ENCODE assay signal across 1 cellular context in the genomic region with DNA sequence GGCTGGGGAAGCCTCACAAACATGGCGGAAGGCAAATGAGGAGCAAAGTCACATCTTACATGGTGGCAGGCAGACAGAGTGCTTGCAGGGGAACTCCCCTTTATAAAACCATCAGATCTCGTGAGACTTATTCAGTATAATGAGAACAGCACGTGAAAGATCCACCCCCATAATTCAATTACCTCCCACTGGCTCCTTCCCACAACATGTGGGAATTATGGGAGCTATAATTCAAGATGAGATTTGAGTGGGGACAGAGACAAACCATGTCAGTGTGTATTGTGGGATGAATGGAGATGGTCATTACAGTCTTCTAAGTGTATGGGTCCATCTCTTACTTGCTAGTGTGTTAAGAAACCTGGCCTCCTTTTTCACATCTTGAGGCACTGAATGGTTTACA.
TF ChIP-seq lines count a peak whose summit lies in the region.

No MANE protein-coding gene starts in this region.

TF ChIP-seq in HEK293, 187 proteins besides CTCF, POLR2A, EP300 and RAD21 (continued from another document):
- TF ChIP-seq ZNF398 (tag by site-specific recombination; IDR thresholded peaks at IDR 0.05) (no peak), ZSCAN16 (tag by site-specific recombination; IDR thresholded peaks at IDR 0.05) (no peak), ZNF654 (tag by site-specific recombination; IDR thresholded peaks at IDR 0.05; ENCODE audit: low read depth) (no peak), ZNF223 (tag by site-specific recombination; IDR thresholded peaks at IDR 0.05) (no peak), EGR2 (tag by site-specific recombination; IDR thresholded peaks at IDR 0.05; ENCODE audit: low read depth) (peak; percentile 62), ZNF623 (tag by site-specific recombination; IDR thresholded peaks at IDR 0.05) (no peak), SETDB1 (IDR thresholded peaks at IDR 0.05; ENCODE audit: insufficient read length, low read length) (no peak)
- TF ChIP-seq, protein P1, sequence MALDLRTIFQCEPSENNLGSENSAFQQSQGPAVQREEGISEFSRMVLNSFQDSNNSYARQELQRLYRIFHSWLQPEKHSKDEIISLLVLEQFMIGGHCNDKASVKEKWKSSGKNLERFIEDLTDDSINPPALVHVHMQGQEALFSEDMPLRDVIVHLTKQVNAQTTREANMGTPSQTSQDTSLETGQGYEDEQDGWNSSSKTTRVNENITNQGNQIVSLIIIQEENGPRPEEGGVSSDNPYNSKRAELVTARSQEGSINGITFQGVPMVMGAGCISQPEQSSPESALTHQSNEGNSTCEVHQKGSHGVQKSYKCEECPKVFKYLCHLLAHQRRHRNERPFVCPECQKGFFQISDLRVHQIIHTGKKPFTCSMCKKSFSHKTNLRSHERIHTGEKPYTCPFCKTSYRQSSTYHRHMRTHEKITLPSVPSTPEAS (tag by site-specific recombination; IDR thresholded peaks at IDR 0.05) = no peak
